22 cellular contexts compared by ENCODE assay signal in the genomic region with DNA sequence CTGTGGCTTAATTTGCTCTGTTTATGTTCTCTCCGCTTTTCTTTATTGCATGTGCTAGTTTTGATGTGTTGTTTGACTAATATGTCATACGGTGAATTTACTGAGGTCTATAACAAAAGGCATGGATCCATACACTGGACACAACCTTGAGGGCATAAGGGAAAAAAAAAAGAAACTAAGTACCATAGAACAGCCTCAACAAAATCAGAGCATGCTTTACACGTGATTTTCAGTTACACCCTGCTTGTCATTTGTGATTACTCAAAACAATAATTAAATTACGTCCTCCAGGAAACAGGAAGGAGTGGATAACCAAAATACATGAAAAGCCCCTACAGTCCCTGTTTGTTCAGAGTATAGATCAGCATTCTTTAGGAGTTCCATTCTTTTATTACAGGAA.
DNase-seq lines count a peak whose midpoint lies in the region; ATAC-seq, FAIRE-seq and TF ChIP-seq lines count a peak whose summit lies in the region.
"Had no signal": no experiment of that assay in that cellular context is flagged by ENCODE, and none has a peak within 500 bp of the region (broad histone marks: within the 10 kb centered on the region; RNA-seq: fewer than 3 reads in every experiment).

No MANE protein-coding gene starts in this region.

- ATAC-seq in GM18907 (IDR thresholded peaks at IDR 0.05; ENCODE audit: unreplicated experiment): peak; percentile 35
- ATAC-seq: HepG2 had no signal

- H3K4me1 Mint-ChIP-seq in mesothelial cell of epicardium: peaks cover 38% of the 10 kb centered on the region

- FAIRE-seq in urothelium cell line (lab: Jason Lieb, UNC): no peak
- FAIRE-seq: D721Med, HepG2 had no signal

- no peaks in the 10 kb centered on the region for H3K27me3 Mint-ChIP-seq in mesothelial cell of epicardium (ENCODE audit: low read depth)

- DNase-seq in COR-L47 (lab: John Stamatoyannopoulos, UW): peak; percentile 6
- DNase-seq in NCI-H69 (lab: John Stamatoyannopoulos, UW): peak; percentile 3
- DNase-seq in mesothelial cell of epicardium (ENCODE audit: low spot score in 2 of 2, unreplicated experiment in 2 of 2): no peak
- no peak for DNase-seq in stimulated activated CD4-positive, alpha-beta T cell treated with anti-CD3 and anti-CD28 coated beads, Interleukin-15, amount 100 ng/mL, for 24 hours
- no peak for DNase-seq in urothelium cell line (ENCODE audit: low spot score)
- DNase-seq in SW 1271 (lab: John Stamatoyannopoulos, UW): no peak
- DNase-seq: DMS53, GOT3, MG63, NCI-H1105 treated with DMSO at 0.1 percent for 48 hours, NCI-H1694 treated with DMSO at 0.1 percent for 48 hours, NCI-H2081, NCI-H2171 treated with DMSO at 0.1 percent for 48 hours, NCI-H345, NCI-H510A treated with DMSO at 0.1 percent for 48 hours, NCI-H82, PC-9, RPMI8226, SHP77 had no signal

- no peak for TF ChIP-seq CTCF in mesothelial cell of epicardium (IDR thresholded peaks at IDR 0.05; ENCODE audit: unreplicated experiment)

- H3K27ac Mint-ChIP-seq in mesothelial cell of epicardium: peak overlapping the region; percentile 83

- no peaks in the 10 kb centered on the region for H3K36me3 Mint-ChIP-seq in mesothelial cell of epicardium

- H3K4me3 Mint-ChIP-seq in mesothelial cell of epicardium: no peak overlapping the region

- H3K9me3 Mint-ChIP-seq in mesothelial cell of epicardium: peaks cover 3% of the 10 kb centered on the region

Comparison
In these comparisons a context has a peak if more than half of its experiments do, and no peak if none do; other contexts are left out.
1. DNase-seq: peak in COR-L47 (single experiment) and NCI-H69 (single experiment); none in mesothelial cell of epicardium (0 of 2), stimulated activated CD4-positive, alpha-beta T cell treated with anti-CD3 and anti-CD28 coated beads, Interleukin-15, amount 100 ng/mL, for 24 hours (single experiment), urothelium cell line (single experiment) and SW 1271 (0 of 2).